ENCODE assay signal across 8 cellular contexts in genomic region chr7:121138262-121138933, GRCh38.
DNase-seq lines count a peak whose midpoint lies in the region; ATAC-seq lines count a peak whose summit lies in the region.

No MANE protein-coding gene starts in this region.

- H3K4me2 ChIP-seq in BLaER1 = peak overlapping the region; percentile 46
- no peak overlapping the region for H3K4me2 ChIP-seq in mesendoderm (ENCODE audit: low read length)

- H3K4me3 ChIP-seq in BLaER1 (no peak overlapping the region), mesendoderm (ENCODE audit: low read length) (no peak overlapping the region)

- H3K27ac ChIP-seq in BLaER1 = no peak overlapping the region
- H3K27ac ChIP-seq in mesendoderm (ENCODE audit: low read depth, low read length) = no peak overlapping the region

- H2BK120ac ChIP-seq in mesendoderm (ENCODE audit: low read depth, low read length) = no peak overlapping the region

- DNase-seq in NCI-H510A (lab: John Stamatoyannopoulos, UW) (peak; percentile 76), mesendoderm (peak; percentile 30), foreskin melanocyte (no peak), anterior cingulate cortex (lab: John Stamatoyannopoulos, UW) (no peak)
- DNase-seq in stimulated activated CD4-positive, alpha-beta T cell treated with anti-CD3 and anti-CD28 coated beads, Interleukin-12 subunit alpha, Interleukin-12 subunit beta, amount 100 ng/mL, for 4 hours = no peak

- no peak overlapping the region for H2BK15ac ChIP-seq in mesendoderm (replicated peaks; ENCODE audit: low read depth)

- no peak overlapping the region for H2AK5ac ChIP-seq in mesendoderm (ENCODE audit: low read length)

- H3K4ac ChIP-seq in mesendoderm (ENCODE audit: low read depth, low read length) = no peak overlapping the region

- no peak overlapping the region for H3K23ac ChIP-seq in mesendoderm (ENCODE audit: low read length)

- no peak overlapping the region for H3K56ac ChIP-seq in mesendoderm (ENCODE audit: low read length)

- no peaks in the 10 kb centered on the region for H4K20me1 ChIP-seq in BLaER1

- no peaks in the 10 kb centered on the region for H3K27me3 ChIP-seq in BLaER1
- H3K27me3 ChIP-seq in mesendoderm (ENCODE audit: insufficient read depth, low read length, poor library complexity) = no peaks in the 10 kb centered on the region

- H3K79me2 ChIP-seq in mesendoderm (ENCODE audit: control insufficient read depth, insufficient read depth, low read length) = no peaks in the 10 kb centered on the region

- H3K9me3 ChIP-seq in BLaER1 = no peaks in the 10 kb centered on the region

- H3K79me1 ChIP-seq in mesendoderm (ENCODE audit: low read length) = no peaks in the 10 kb centered on the region

- 100% methylated on average over 1 of the region's 8 CpGs for WGBS in mesendoderm (ENCODE audit: extremely low coverage, insufficient coverage, low lambda C conversion rate)

- no peak overlapping the region for H3K18ac ChIP-seq in mesendoderm (ENCODE audit: low read length)

- H2BK5ac ChIP-seq in mesendoderm (ENCODE audit: low read length) = no peak overlapping the region

- no peak overlapping the region for H4K5ac ChIP-seq in mesendoderm (ENCODE audit: low read length)

- peaks cover 15% of the 10 kb centered on the region for H3K4me1 ChIP-seq in BLaER1
- no peaks in the 10 kb centered on the region for H3K4me1 ChIP-seq in mesendoderm (ENCODE audit: control insufficient read depth, low read depth, low read length)

- ATAC-seq in GM18909 (IDR thresholded peaks at IDR 0.05; ENCODE audit: poor library complexity, unreplicated experiment) = peak; percentile 100
- peak; percentile 100 for ATAC-seq in HG03064 (IDR thresholded peaks at IDR 0.05; ENCODE audit: low read depth, unreplicated experiment)

- H3K9ac ChIP-seq in BLaER1 = no peak overlapping the region
- no peak overlapping the region for H3K9ac ChIP-seq in mesendoderm (ENCODE audit: low read length)

- no peak overlapping the region for H4K8ac ChIP-seq in mesendoderm (ENCODE audit: low read depth, low read length)

- no peaks in the 10 kb centered on the region for H3K36me3 ChIP-seq in BLaER1
- H3K36me3 ChIP-seq in mesendoderm (ENCODE audit: control insufficient read depth, insufficient read depth, low read length) = no peaks in the 10 kb centered on the region

Comparison
In these comparisons a context has a peak if more than half of its experiments do, and no peak if none do; other contexts are left out.
1. DNase-seq: peak in NCI-H510A (single experiment) and mesendoderm (single experiment); none in foreskin melanocyte (single experiment), anterior cingulate cortex (0 of 58) and stimulated activated CD4-positive, alpha-beta T cell treated with anti-CD3 and anti-CD28 coated beads, Interleukin-12 subunit alpha, Interleukin-12 subunit beta, amount 100 ng/mL, for 4 hours (single experiment).